16 cellular contexts compared by ENCODE assay signal in genomic region chr22:46865642-46866041, GRCh38.
DNase-seq lines count a peak whose midpoint lies in the region; ATAC-seq and TF ChIP-seq lines count a peak whose summit lies in the region.
"Had no signal": no experiment of that assay in that cellular context is flagged by ENCODE, and none has a peak within 500 bp of the region (broad histone marks: within the 10 kb centered on the region; RNA-seq: fewer than 3 reads in every experiment).

No MANE protein-coding gene starts in this region.

- H3K4me1 Mint-ChIP-seq in Calu3 (ENCODE audit: low read depth, unreplicated experiment) = peaks cover 21% of the 10 kb centered on the region
- H3K4me1 Mint-ChIP-seq in natural killer cell = peaks cover 47 to 62% of the 10 kb centered on the region in 2 donors

- peaks cover 27% of the 10 kb centered on the region for H4K20me1 ChIP-seq in IMR-90 (ENCODE audit: insufficient read depth, low read length)
- no peaks in the 10 kb centered on the region for H4K20me1 ChIP-seq in hepatocyte (ENCODE audit: insufficient read depth, poor library complexity, severe bottlenecking)

- intact Hi-C loops in IMR-90 (cut with micrococcal nuclease) = no loop called here
- intact Hi-C loops in Calu3 (cut with micrococcal nuclease; ENCODE audit: unreplicated experiment) = no loop called here
- intact Hi-C loops in natural killer cell (cut with micrococcal nuclease) = no loop called here

- no peak overlapping the region for H3K9ac ChIP-seq in IMR-90 (ENCODE audit: low read depth, low read length)

- H3K36me3 Mint-ChIP-seq in Calu3 (ENCODE audit: insufficient read depth, unreplicated experiment) = peaks cover 3% of the 10 kb centered on the region
- peaks cover under 1% of the 10 kb centered on the region for H3K36me3 Mint-ChIP-seq in natural killer cell

- H3K36me3 ChIP-seq in IMR-90 (ENCODE audit: control insufficient read depth, insufficient read depth, low read length) (no peaks in the 10 kb centered on the region; the same call in 1 of the 2 replicates), hepatocyte (replicated peaks; ENCODE audit: insufficient read depth, low read depth) (no peaks in the 10 kb centered on the region)
- H3K36me3 ChIP-seq: BE2C had no signal

- H3K79me2 ChIP-seq in hepatocyte = peaks cover 38% of the 10 kb centered on the region

- H3K9me3 ChIP-seq in IMR-90 (ENCODE audit: control insufficient read depth, insufficient read depth, low read length) (no peaks in the 10 kb centered on the region), hepatocyte (ENCODE audit: low read depth) (no peaks in the 10 kb centered on the region)
- H3K9me3 ChIP-seq: BE2C had no signal

- H3K4me3 ChIP-seq in IMR-90 (ENCODE audit: insufficient read depth, low read depth, low read length) (no peak overlapping the region), coronary artery (no peak overlapping the region), hepatocyte (no peak overlapping the region)

- no peak overlapping the region for H2AK9ac ChIP-seq in IMR-90 (replicated peaks; ENCODE audit: low read depth, low read length, poor library complexity)

- BruUV-seq in IMR-90 (replicated peaks; lab: Mats Ljungman, UMichigan) (no TSS peak), Calu3 (replicated peaks; lab: Mats Ljungman, UMichigan) (no TSS peak)

- in situ Hi-C loops in IMR-90 (cut with MboI; ENCODE audit: low sequenced_read_pairs) = no loop called here

- no peak overlapping the region for H4K91ac ChIP-seq in IMR-90 (ENCODE audit: insufficient read depth, low read depth, low read length)

- H2BK120ac ChIP-seq in IMR-90 (ENCODE audit: low read depth, low read length) = no peak overlapping the region

- H3K4me2 ChIP-seq in IMR-90 (ENCODE audit: low read depth, low read length) (no peak overlapping the region), hepatocyte (no peak overlapping the region)

- H3K23ac ChIP-seq in IMR-90 (ENCODE audit: low read depth, low read length) = no peak overlapping the region

- H4K5ac ChIP-seq in IMR-90 (ENCODE audit: low read depth, low read length) = no peak overlapping the region

- 0 out of 2 replicates have a peak overlapping the region, but pooled peaks have one; percentile 4 for H2AK5ac ChIP-seq in IMR-90 (ENCODE audit: low read depth, low read length)

- no peak overlapping the region for H2BK5ac ChIP-seq in IMR-90 (ENCODE audit: low read depth, low read length, poor library complexity, severe bottlenecking)

- CTCF ChIA-PET in IMR-90 (lab: Yijun Ruan, JAX) = no interaction called here
- CTCF ChIA-PET in Calu3 (lab: Charles Lee) = no interaction called here

- H3K27ac ChIP-seq in IMR-90 (ENCODE audit: insufficient read depth, low read length) = no peak overlapping the region
- H3K27ac ChIP-seq in coronary artery = no peak overlapping the region
- peak overlapping the region; percentile 9 for H3K27ac ChIP-seq in hepatocyte

- TF ChIP-seq CTCF in IMR-90 (conservative IDR thresholded peaks at IDR 0.05; ENCODE audit: low read depth, low read length) (no peak), coronary artery (IDR thresholded peaks at IDR 0.05) (no peak), hepatocyte (IDR thresholded peaks at IDR 0.05; ENCODE audit: poor library complexity) (no peak), Calu3 (IDR thresholded peaks at IDR 0.05; ENCODE audit: unreplicated experiment) (no peak), natural killer cell (IDR thresholded peaks at IDR 0.05) (no peak)

- no peak overlapping the region for H2BK15ac ChIP-seq in IMR-90 (ENCODE audit: low read depth, low read length)

- no peaks in the 10 kb centered on the region for H3K27me3 ChIP-seq in IMR-90 (ENCODE audit: control insufficient read depth, insufficient read depth, low read length)
- H3K27me3 ChIP-seq in hepatocyte = no peaks in the 10 kb centered on the region
- H3K27me3 ChIP-seq: BE2C had no signal

- H3K9me1 ChIP-seq in IMR-90 (ENCODE audit: insufficient read depth, low read length) = peaks cover 19% of the 10 kb centered on the region

- POLR2A ChIA-PET in IMR-90 (lab: Charles Lee; ENCODE audit: unreplicated experiment) = no interaction called here

- ATAC-seq in IMR-90 (ENCODE audit: low read depth) (no peak), natural killer cell (no peak), GM19397 (IDR thresholded peaks at IDR 0.05; ENCODE audit: unreplicated experiment) (no peak)

- peaks cover 19 to 63% of the 10 kb centered on the region in 2 experiments; a peak in 3 of 4 replicates for H3K79me1 ChIP-seq in IMR-90 (ENCODE audit: low read depth in 1 of 2, low read length in 2 of 2)

- no peaks in the 10 kb centered on the region for H3K9me2 ChIP-seq in hepatocyte (replicated peaks; ENCODE audit: insufficient read depth)

- no peak overlapping the region for H2AFZ ChIP-seq in IMR-90 (replicated peaks; ENCODE audit: low read length, poor library complexity)
- H2AFZ ChIP-seq in hepatocyte = no peak overlapping the region

- H3K18ac ChIP-seq in IMR-90 (ENCODE audit: low read depth, low read length) = no peak overlapping the region

- H2BK20ac ChIP-seq in IMR-90 (ENCODE audit: low read depth, low read length) = no peak overlapping the region

- peaks cover 2% of the 10 kb centered on the region; the same call in 1 of the 2 replicates for H3K4me1 ChIP-seq in IMR-90 (ENCODE audit: control insufficient read depth, insufficient read depth, low read length)
- H3K4me1 ChIP-seq in hepatocyte (ENCODE audit: insufficient read depth) = peaks cover 16% of the 10 kb centered on the region
- H3K4me1 ChIP-seq: BE2C had no signal

- DNase-seq in IMR-90 = no peak
- DNase-seq in coronary artery (ENCODE audit: low spot score) = peak; percentile 29
- DNase-seq in hepatocyte (ENCODE audit: low spot score) = no peak
- DNase-seq in stimulated activated CD8-positive, alpha-beta memory T cell treated with anti-CD3 and anti-CD28 coated beads, Interleukin-4, amount 100 ng/mL, for 48 hours = peak; percentile 3
- DNase-seq in Calu3 = no peak
- DNase-seq in natural killer cell = no peak
- DNase-seq: ACHN; BE2C; C1 segment of cervical spinal cord; CD4-positive, CD25-positive, alpha-beta regulatory T cell; CD8-positive, alpha-beta memory T cell; DMS153; DMS79; GDM1; H9 had no signal

- H3K4ac ChIP-seq in IMR-90 (ENCODE audit: low read depth, low read length) = no peak overlapping the region

- no peaks in the 10 kb centered on the region for H3K27me3 Mint-ChIP-seq in Calu3 (ENCODE audit: unreplicated experiment)
- H3K27me3 Mint-ChIP-seq in natural killer cell (ENCODE audit: low read depth in 2 of 2) = no peaks in the 10 kb centered on the region
- H3K27me3 Mint-ChIP-seq: CD4-positive, CD25-positive, alpha-beta regulatory T cell; CD8-positive, alpha-beta memory T cell had no signal

- H3K9me3 Mint-ChIP-seq in Calu3 (ENCODE audit: low read depth, unreplicated experiment) (no peaks in the 10 kb centered on the region), natural killer cell (no peaks in the 10 kb centered on the region)

- H3K27ac Mint-ChIP-seq in Calu3 (ENCODE audit: unreplicated experiment) = no peak overlapping the region
- no peak overlapping the region for H3K27ac Mint-ChIP-seq in natural killer cell

- no peak overlapping the region for H3K4me3 Mint-ChIP-seq in Calu3 (ENCODE audit: low read depth, unreplicated experiment)
- no peak overlapping the region for H3K4me3 Mint-ChIP-seq in natural killer cell
- H3K4me3 Mint-ChIP-seq: CD4-positive, CD25-positive, alpha-beta regulatory T cell; CD8-positive, alpha-beta memory T cell; H9 had no signal

- no peak for TF ChIP-seq POLR2A in IMR-90 (IDR thresholded peaks at IDR 0.05; ENCODE audit: low read depth, low read length)

- no peak overlapping the region for H4K8ac ChIP-seq in IMR-90 (ENCODE audit: low read depth in 2 of 2, low read length in 2 of 2)

- dilution Hi-C loops in IMR-90 (cut with HindIII; ENCODE audit: low sequenced_read_pairs, unreplicated experiment) = no loop called here

- no peak overlapping the region for H3K56ac ChIP-seq in IMR-90 (ENCODE audit: extremely low read depth, insufficient read depth, low read length)

- H3K14ac ChIP-seq in IMR-90 (replicated peaks; ENCODE audit: low read depth, low read length) = no peak overlapping the region

- TF ChIP-seq RAD21 in IMR-90 (IDR thresholded peaks at IDR 0.05; ENCODE audit: low read length) = no peak

- 100% methylated on average over 3 of the region's 7 CpGs; no CpG with 5 or more reads in 1 of the 2 experiments for WGBS in IMR-90 (ENCODE audit: extremely low coverage in 2 of 2, insufficient read length in 1 of 2), 2 experiments
- 97% methylated on average over 7 of the region's 7 CpGs for WGBS in hepatocyte (ENCODE audit: low lambda C conversion rate, missing lambda C conversion rate)

TF ChIP-seq in IMR-90, 13 proteins besides CTCF, POLR2A, EP300 and RAD21 (continues in another document):
- TF ChIP-seq MAFK (IDR thresholded peaks at IDR 0.05; ENCODE audit: low read depth, low read length) (no peak), MAZ (IDR thresholded peaks at IDR 0.05; ENCODE audit: borderline replicate concordance, low read depth, low read length) (no peak), CEBPB (IDR thresholded peaks at IDR 0.05; ENCODE audit: low read depth, low read length) (no peak), RCOR1 (IDR thresholded peaks at IDR 0.05; ENCODE audit: insufficient replicate concordance, low read length) (no peak), FOS (IDR thresholded peaks at IDR 0.05; ENCODE audit: low read depth, low read length) (no peak), MXI1 (IDR thresholded peaks at IDR 0.05; ENCODE audit: borderline replicate concordance, low read depth, low read length) (no peak), SMC3 (IDR thresholded peaks at IDR 0.05; ENCODE audit: low read depth, low read length) (no peak), ELK1 (IDR thresholded peaks at IDR 0.05; ENCODE audit: borderline replicate concordance, low read depth, low read length) (no peak), USF2 (IDR thresholded peaks at IDR 0.05; ENCODE audit: low read depth, low read length) (no peak), NFE2L2 (IDR thresholded peaks at IDR 0.05; ENCODE audit: low read depth, low read length) (no peak), BHLHE40 (IDR thresholded peaks at IDR 0.05; ENCODE audit: low read depth, low read length) (no peak)

Comparison
In these comparisons a context has a peak if more than half of its experiments do, and no peak if none do; other contexts are left out.
1. DNase-seq: peak in coronary artery (single experiment) and stimulated activated CD8-positive, alpha-beta memory T cell treated with anti-CD3 and anti-CD28 coated beads, Interleukin-4, amount 100 ng/mL, for 48 hours (single experiment); none in IMR-90 (single experiment), hepatocyte (single experiment), Calu3 (single experiment) and natural killer cell (single experiment).